In genomic region chr2:142315353-142315752, GRCh38 we compare ENCODE assay signal across 24 cellular contexts.
DNase-seq lines count a peak whose midpoint lies in the region; ATAC-seq and TF ChIP-seq lines count a peak whose summit lies in the region.
"Had no signal": no experiment of that assay in that cellular context is flagged by ENCODE, and none has a peak within 500 bp of the region (broad histone marks: within the 10 kb centered on the region; RNA-seq: fewer than 3 reads in every experiment).

No MANE protein-coding gene starts in this region.

- H3K79me1 ChIP-seq in mesendoderm (ENCODE audit: low read length): no peaks in the 10 kb centered on the region

- H4K5ac ChIP-seq in mesendoderm (ENCODE audit: low read length): no peak overlapping the region

- no peaks in the 10 kb centered on the region for H3F3A ChIP-seq in PC-3 (ENCODE audit: low read length, unreplicated experiment)

- H2AFZ ChIP-seq in PC-3 (ENCODE audit: low read length): no peak overlapping the region
- H2AFZ ChIP-seq: GM23338 had no signal

- H2BK5ac ChIP-seq in mesendoderm (ENCODE audit: low read length): no peak overlapping the region

- no TSS peak for BruUV-seq in PC-3 (replicated peaks; lab: Mats Ljungman, UMichigan)

- H4K20me1 ChIP-seq in PC-3 (ENCODE audit: low read length): no peaks in the 10 kb centered on the region

- H3K4ac ChIP-seq in mesendoderm (ENCODE audit: low read depth, low read length): no peak overlapping the region

- H4K8ac ChIP-seq in mesendoderm (ENCODE audit: low read depth, low read length): no peak overlapping the region

- peak; percentile 4 for DNase-seq in EL
- peak; percentile 4 for DNase-seq in PC-3
- DNase-seq in astrocyte of the hippocampus (ENCODE audit: low read depth, low spot score): peak; percentile 29
- DNase-seq in kidney glomerular epithelial cell (lab: John Stamatoyannopoulos, UW): peak; percentile 70
- no peak for DNase-seq in RPMI8226
- DNase-seq in occipital lobe (lab: John Stamatoyannopoulos, UW): no peak
- no peak for DNase-seq in mesendoderm
- DNase-seq in SIG-M5 (lab: John Stamatoyannopoulos, UW): no peak
- DNase-seq: 8988T; CD4-positive, CD25-positive, alpha-beta regulatory T cell; DMS153; GDM1; H9; HFFc6; NCI-H1092; NCI-H1436; NCI-H187 treated with DMSO at 0.1 percent for 48 hours; NCI-H2107; NCI-H524; NCI-H774 had no signal

- H3K23ac ChIP-seq in mesendoderm (ENCODE audit: low read length): no peak overlapping the region

- H3K27ac ChIP-seq in PC-3 (ENCODE audit: low read length): no peak overlapping the region
- no peak overlapping the region for H3K27ac ChIP-seq in mesendoderm (ENCODE audit: low read depth, low read length)
- H3K27ac ChIP-seq: SJSA1 had no signal

- no peaks in the 10 kb centered on the region for H3K9me2 ChIP-seq in PC-3 (replicated peaks; ENCODE audit: low read length)

- H3K27me3 ChIP-seq in PC-3 (ENCODE audit: low read length) (no peaks in the 10 kb centered on the region), mesendoderm (ENCODE audit: insufficient read depth, low read length, poor library complexity) (no peaks in the 10 kb centered on the region)
- H3K27me3 ChIP-seq: SJSA1 had no signal

- no peak overlapping the region for H3K18ac ChIP-seq in mesendoderm (ENCODE audit: low read length)

- H2AK5ac ChIP-seq in mesendoderm (ENCODE audit: low read length): no peak overlapping the region

- H3K56ac ChIP-seq in mesendoderm (ENCODE audit: low read length): no peak overlapping the region

- intact Hi-C loops in PC-3 (cut with micrococcal nuclease): no loop called here

- peak; percentile 73 for ATAC-seq in PC-3
- ATAC-seq: GM12878, GM23338, Right ventricle myocardium inferior had no signal

- no peak overlapping the region for H2BK120ac ChIP-seq in mesendoderm (ENCODE audit: low read depth, low read length)

- H3K4me1 ChIP-seq in PC-3 (ENCODE audit: insufficient read depth, low read length) (no peaks in the 10 kb centered on the region), mesendoderm (ENCODE audit: control insufficient read depth, low read depth, low read length) (no peaks in the 10 kb centered on the region)
- H3K4me1 ChIP-seq: SJSA1 had no signal

- H3K9me3 ChIP-seq in PC-3 (ENCODE audit: low read length): 0 out of 2 replicates have a peak, but pooled peaks cover 2% of the 10 kb centered on the region

- H3K79me2 ChIP-seq in PC-3 (ENCODE audit: low read length): no peaks in the 10 kb centered on the region
- H3K79me2 ChIP-seq in mesendoderm (ENCODE audit: control insufficient read depth, insufficient read depth, low read length): no peaks in the 10 kb centered on the region

- H3K9ac ChIP-seq in PC-3 (ENCODE audit: low read length): no peak overlapping the region
- H3K9ac ChIP-seq in mesendoderm (ENCODE audit: low read length): no peak overlapping the region

- TF ChIP-seq CTCF in PC-3 (conservative IDR thresholded peaks at IDR 0.05; ENCODE audit: low read depth, low read length): no peak

- no peak overlapping the region for H3K4me3 ChIP-seq in PC-3 (ENCODE audit: low read length)
- H3K4me3 ChIP-seq in mesendoderm (ENCODE audit: low read length): no peak overlapping the region
- H3K4me3 ChIP-seq: GM12878, GM23338, SJSA1 had no signal

- no peaks in the 10 kb centered on the region for H3K36me3 ChIP-seq in PC-3 (ENCODE audit: low read depth, low read length)
- no peaks in the 10 kb centered on the region for H3K36me3 ChIP-seq in mesendoderm (ENCODE audit: control insufficient read depth, insufficient read depth, low read length)
- H3K36me3 ChIP-seq: SJSA1 had no signal

- H3K4me2 ChIP-seq in PC-3 (ENCODE audit: low read length): no peak overlapping the region
- no peak overlapping the region for H3K4me2 ChIP-seq in mesendoderm (ENCODE audit: low read length)
- H3K4me2 ChIP-seq: GM23338 had no signal

- H2BK15ac ChIP-seq in mesendoderm (replicated peaks; ENCODE audit: low read depth): no peak overlapping the region

- CTCF ChIA-PET in PC-3 (lab: Charles Lee): no interaction called here

- POLR2A ChIA-PET in PC-3 (lab: Charles Lee; ENCODE audit: unreplicated experiment): interaction anchor here (0.7 kb wide), 1 partner anchor 47 kb away, joined by 9 read pairs; no protein-coding TSS in a partner anchor

Comparison
In these comparisons a context has a peak if more than half of its experiments do, and no peak if none do; other contexts are left out.
1. DNase-seq: peak in EL (single experiment), PC-3 (single experiment), astrocyte of the hippocampus (single experiment) and kidney glomerular epithelial cell (single experiment); none in RPMI8226 (single experiment), occipital lobe (single experiment), mesendoderm (single experiment) and SIG-M5 (single experiment).